19 cellular contexts compared by ENCODE assay signal in the genomic region with DNA sequence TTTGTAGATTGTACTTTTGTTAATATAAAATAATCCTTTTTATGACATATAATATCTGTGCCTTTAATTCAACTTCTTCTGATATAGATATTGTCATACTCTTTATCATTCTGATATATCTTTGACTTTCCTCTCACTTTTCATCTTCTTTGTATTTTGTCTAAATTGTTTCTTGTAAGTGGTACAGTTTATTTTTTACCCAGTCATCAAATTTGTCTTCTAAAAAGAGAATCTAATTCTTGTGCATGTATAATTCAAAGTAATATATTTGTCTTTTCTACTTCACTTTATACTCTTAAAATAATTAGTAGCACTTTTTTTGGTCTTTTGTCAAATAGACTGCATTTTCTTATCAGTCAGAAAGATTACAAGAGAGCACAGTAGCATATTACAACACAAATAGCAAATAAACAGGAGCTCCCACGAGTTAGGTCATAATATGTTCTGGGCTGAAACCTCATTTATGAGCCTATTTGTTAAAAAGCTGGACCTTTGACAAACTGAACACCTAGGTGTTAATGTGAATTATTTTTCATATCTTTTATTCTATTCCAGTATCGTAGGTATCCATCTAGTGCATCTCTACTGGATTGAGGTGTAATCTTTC.
A peak's percentile ranks its signal among the peaks of the same experiment; 100 is the strongest.
DNase-seq lines count a peak whose midpoint lies in the region; ATAC-seq and TF ChIP-seq lines count a peak whose summit lies in the region.
"Had no signal": no experiment of that assay in that cellular context is flagged by ENCODE, and none has a peak within 500 bp of the region (broad histone marks: within the 10 kb centered on the region; RNA-seq: fewer than 3 reads in every experiment).

No MANE protein-coding gene starts in this region.

- no peak overlapping the region for H3K4me3 ChIP-seq in left ventricle myocardium inferior
- H3K4me3 ChIP-seq: BLaER1, GM23248, HAP-1 had no signal

- no peak overlapping the region for H3K27ac ChIP-seq in left ventricle myocardium inferior (replicated peaks)
- H3K27ac ChIP-seq: BLaER1, GM23248, HL-60, KMS-11 had no signal

- H3K27me3 ChIP-seq in left ventricle myocardium inferior (ENCODE audit: low read depth): no peaks in the 10 kb centered on the region
- H3K27me3 ChIP-seq: BLaER1 had no signal

- peaks cover 35% of the 10 kb centered on the region for H3K4me1 Mint-ChIP-seq in endothelial cell (ENCODE audit: unreplicated experiment)

- H3K27ac Mint-ChIP-seq in endothelial cell (ENCODE audit: unreplicated experiment): no peak overlapping the region
- H3K27ac Mint-ChIP-seq: CD14-positive monocyte, IgD-negative memory B cell had no signal

- no peaks in the 10 kb centered on the region for H3K4me1 ChIP-seq in left ventricle myocardium inferior
- H3K4me1 ChIP-seq: HAP-1 had no signal

- peak; percentile 67 for ATAC-seq in left lobe of liver

- no peaks in the 10 kb centered on the region for H3K36me3 ChIP-seq in left ventricle myocardium inferior
- H3K36me3 ChIP-seq: BLaER1, HAP-1 had no signal

- DNase-seq in OCI-M1 (lab: John Stamatoyannopoulos, UW): peak; percentile 25
- peak; percentile 73 for DNase-seq in amniotic epithelial cell (ENCODE audit: low read depth)
- DNase-seq in left lobe of liver (ENCODE audit: low spot score): no peak
- DNase-seq in NCI-H146 treated with DMSO at 0.1 percent for 48 hours (lab: John Stamatoyannopoulos, UW; ENCODE audit: unreplicated experiment): no peak
- no peak for DNase-seq in endothelial cell (ENCODE audit: low spot score)
- DNase-seq in KG1 (lab: John Stamatoyannopoulos, UW): no peak
- DNase-seq in left ventricle myocardium inferior: no peak
- DNase-seq: AML-193; CD4-positive, alpha-beta memory T cell; DMS153; DMS79; GF-D8; GM23248 had no signal

- no peaks in the 10 kb centered on the region for H3K9me3 ChIP-seq in left ventricle myocardium inferior (replicated peaks)
- H3K9me3 ChIP-seq: BLaER1, HAP-1 had no signal

- H3K9me3 Mint-ChIP-seq in endothelial cell (ENCODE audit: unreplicated experiment): peaks cover 5% of the 10 kb centered on the region
- H3K9me3 Mint-ChIP-seq: IgD-negative memory B cell had no signal

- H3K36me3 Mint-ChIP-seq in endothelial cell (ENCODE audit: low read depth, unreplicated experiment): no peaks in the 10 kb centered on the region
- H3K36me3 Mint-ChIP-seq: CD14-positive monocyte, IgD-negative memory B cell had no signal

- no peaks in the 10 kb centered on the region for H3K27me3 Mint-ChIP-seq in endothelial cell (ENCODE audit: unreplicated experiment)
- H3K27me3 Mint-ChIP-seq: CD4-positive, alpha-beta memory T cell; IgD-negative memory B cell had no signal

- intact Hi-C loops in left ventricle myocardium inferior (cut with micrococcal nuclease): no loop called here

- H3K4me3 Mint-ChIP-seq in endothelial cell (ENCODE audit: unreplicated experiment): no peak overlapping the region
- H3K4me3 Mint-ChIP-seq: CD14-positive monocyte, IgD-negative memory B cell had no signal

- no peak for TF ChIP-seq CTCF in endothelial cell (IDR thresholded peaks at IDR 0.05; ENCODE audit: unreplicated experiment)
- no peak for TF ChIP-seq CTCF in left ventricle myocardium inferior (IDR thresholded peaks at IDR 0.05; ENCODE audit: borderline replicate concordance)

Comparison
In these comparisons a context has a peak if more than half of its experiments do, and no peak if none do; other contexts are left out.
1. DNase-seq: peak in OCI-M1 (single experiment) and amniotic epithelial cell (single experiment); none in left lobe of liver (single experiment), NCI-H146 treated with DMSO at 0.1 percent for 48 hours (single experiment), endothelial cell (single experiment), KG1 (single experiment) and left ventricle myocardium inferior (single experiment).